In the genomic region with DNA sequence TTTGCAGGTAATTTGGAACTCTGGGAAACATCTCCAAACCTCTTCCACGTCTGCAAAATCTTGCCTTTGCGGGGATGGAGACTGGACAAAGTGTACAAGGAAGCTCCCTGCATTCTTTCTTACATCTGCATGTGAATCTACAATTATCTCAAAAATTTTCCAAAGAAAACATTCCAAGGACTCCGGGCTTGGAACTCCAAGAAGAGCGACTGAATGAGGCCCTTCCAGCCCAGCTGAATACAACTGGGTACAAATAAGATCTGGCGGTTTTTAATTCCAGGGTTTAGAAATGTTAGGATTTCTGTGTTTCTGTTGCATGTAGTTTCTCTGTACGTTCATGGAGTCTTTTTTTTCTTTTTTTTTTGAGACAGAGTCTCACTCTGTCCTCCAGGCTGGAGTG, we compare ENCODE assay signal across 22 cellular contexts. TPM values are rescaled to one million over a fixed set of nuclear protein-coding genes. Genes with fewer than 3 reads are reported as not detected.
DNase-seq lines count a peak whose midpoint lies in the region; ATAC-seq, FAIRE-seq and TF ChIP-seq lines count a peak whose summit lies in the region.
"Had no signal": no experiment of that assay in that cellular context is flagged by ENCODE, and none has a peak within 500 bp of the region (broad histone marks: within the 10 kb centered on the region; RNA-seq: fewer than 3 reads in every experiment).

No MANE protein-coding gene starts in this region.

- no peak overlapping the region for H4K5ac ChIP-seq in H1 (ENCODE audit: insufficient read length, low read depth, low read length)

- no peak overlapping the region for H3K56ac ChIP-seq in H1 (replicated peaks; ENCODE audit: insufficient read length, low read depth, low read length)

- no peak overlapping the region for H4K91ac ChIP-seq in H1 (replicated peaks; ENCODE audit: insufficient read length, low read length)

- no peak overlapping the region for H3K27ac ChIP-seq in H1 (ENCODE audit: low read depth, low read length)
- no peak overlapping the region for H3K27ac ChIP-seq in smooth muscle cell (ENCODE audit: low read depth)
- no peak overlapping the region for H3K27ac ChIP-seq in caudate nucleus (ENCODE audit: low read depth, low read length)
- H3K27ac ChIP-seq: KMS-11 had no signal

- no peak for FAIRE-seq in H1 (lab: Jason Lieb, UNC)
- FAIRE-seq: G401.6 had no signal

- no peak overlapping the region for H2BK120ac ChIP-seq in H1 (replicated peaks; ENCODE audit: low read depth, low read length)

- H3K14ac ChIP-seq in H1 (ENCODE audit: insufficient read length) = no peak overlapping the region

- no peaks in the 10 kb centered on the region; a peak in 1 of 4 replicates for H3K9me3 ChIP-seq in H1 (ENCODE audit: insufficient read depth in 2 of 2, low read depth in 1 of 2, low read length in 1 of 2)
- H3K9me3 ChIP-seq in smooth muscle cell (replicated peaks; ENCODE audit: low read depth) = no peaks in the 10 kb centered on the region
- H3K9me3 ChIP-seq: SK-N-SH had no signal

- H3K4me2 ChIP-seq in H1 (ENCODE audit: insufficient read depth in 1 of 2, low read depth in 2 of 2, low read length in 2 of 2) (peak overlapping the region; percentile 82 to 94; a peak in 3 of 4 replicates), smooth muscle cell (no peak overlapping the region)
- H3K4me2 ChIP-seq: KMS-11 had no signal

- H3K18ac ChIP-seq in H1 (ENCODE audit: extremely low read depth, low read length) = no peak overlapping the region

- H3K79me1 ChIP-seq in H1 (ENCODE audit: low read depth, low read length) = no peaks in the 10 kb centered on the region

- POLR2A ChIA-PET in WTC11 (lab: Charles Lee) (no interaction called here), H1 (lab: Charles Lee; ENCODE audit: partially characterized antibody) (interaction anchor here (1.1 to 1.8 kb wide), 3 partner anchors 18 to 52 kb away, joined by 3 to 8 read pairs (median 7); no protein-coding TSS in a partner anchor)

- DNase-seq in WTC11 (ENCODE audit: low spot score) (no peak), H1 (ENCODE audit: low read depth in 1 of 2, low spot score in 2 of 2) (no peak), mesothelial cell of epicardium (ENCODE audit: low spot score in 2 of 2, unreplicated experiment in 2 of 2) (no peak), MV-4-11 (lab: John Stamatoyannopoulos, UW) (no peak), KG1 (lab: John Stamatoyannopoulos, UW) (no peak), smooth muscle cell (lab: John Stamatoyannopoulos, UW; ENCODE audit: unreplicated experiment) (no peak), caudate nucleus (lab: John Stamatoyannopoulos, UW) (no peak)
- DNase-seq: ACHN, C1 segment of cervical spinal cord, DMS 273 treated with DMSO at 0.1 percent for 48 hours, DND-41, GOT3, NCI-H1417 treated with DMSO at 0.1 percent for 48 hours, NCI-H187 treated with DMSO at 0.1 percent for 48 hours, NCI-H226, NCI-H524, PC-3, RPMI8226, SHP77 treated with DMSO at 0.1 percent for 48 hours had no signal

- H3K4ac ChIP-seq in H1 (replicated peaks; ENCODE audit: insufficient read length, low read depth, low read length) = no peak overlapping the region

- peak overlapping the region; percentile 68 for H3K4me3 Mint-ChIP-seq in WTC11
- peak overlapping the region; percentile 22 for H3K4me3 Mint-ChIP-seq in mesothelial cell of epicardium

- peaks cover 0 to 14% (median 10%) of the 10 kb centered on the region in 4 experiments; a peak in 5 of 7 replicates for H3K4me1 ChIP-seq in H1 (replicated peaks in 1 of 4; ENCODE audit: control insufficient read depth in 3 of 4, insufficient read depth in 4 of 4, low read length in 3 of 4)
- no peaks in the 10 kb centered on the region for H3K4me1 ChIP-seq in smooth muscle cell (ENCODE audit: low read depth)

- H3K36me3 ChIP-seq in H1 (ENCODE audit: control insufficient read depth in 2 of 4, insufficient read depth in 4 of 4, low read length in 3 of 4) (no peaks in the 10 kb centered on the region; a peak in 1 of 8 replicates), smooth muscle cell (ENCODE audit: low read depth) (no peaks in the 10 kb centered on the region)

- H2AK5ac ChIP-seq in H1 (ENCODE audit: low read depth, low read length) = no peak overlapping the region

- H3K36me3 Mint-ChIP-seq in WTC11 = no peaks in the 10 kb centered on the region
- no peaks in the 10 kb centered on the region for H3K36me3 Mint-ChIP-seq in mesothelial cell of epicardium

- 59% methylated on average over 6 of the region's 6 CpGs; no CpG with 5 or more reads in 1 of the 2 experiments for WGBS in H1 (ENCODE audit: extremely low coverage in 1 of 2, insufficient coverage in 1 of 2, insufficient read length in 1 of 2, insufficient replicate concordance in 2 of 2, low coverage in 1 of 2, low lambda C conversion rate in 2 of 2, missing lambda C conversion rate in 1 of 2), 2 experiments
- WGBS in smooth muscle cell (ENCODE audit: low lambda C conversion rate) = 73% methylated on average over 6 of the region's 6 CpGs

- H3K79me2 ChIP-seq in H1 (ENCODE audit: control insufficient read depth in 1 of 2, insufficient read depth in 2 of 2, low read length in 2 of 2) = no peaks in the 10 kb centered on the region
- no peaks in the 10 kb centered on the region for H3K79me2 ChIP-seq in smooth muscle cell (ENCODE audit: low read depth)

- H4K8ac ChIP-seq in H1 (ENCODE audit: extremely low read depth, insufficient read depth, low read length) = no peak overlapping the region

- H3K23me2 ChIP-seq in H1 (ENCODE audit: low read depth, low read length) = peaks cover 17% of the 10 kb centered on the region; the same call in 1 of the 2 replicates

- no peaks in the 10 kb centered on the region for H3F3A ChIP-seq in smooth muscle cell (ENCODE audit: low read depth)

- H2BK20ac ChIP-seq in H1 (ENCODE audit: low read length) = no peak overlapping the region

- H3K27me3 ChIP-seq in H1 (replicated peaks in 1 of 4; ENCODE audit: control insufficient read depth in 3 of 4, extremely low read depth in 1 of 4, insufficient read depth in 3 of 4, low read length in 3 of 4) (peaks cover 14 to 44% (median 36%) of the 10 kb centered on the region in 4 experiments), smooth muscle cell (ENCODE audit: low read depth) (peaks cover 28% of the 10 kb centered on the region)

- CTCF ChIA-PET in WTC11 (lab: Charles Lee) = interaction anchor here (0.9 to 1.4 kb wide), 3 partner anchors 32 to 54 kb away, joined by 3 to 5 read pairs (median 4); a partner anchor contains a TSS
- CTCF ChIA-PET in H1 (lab: Charles Lee; ENCODE audit: partially characterized antibody) = interaction anchor here (1.2 to 3.5 kb wide), 4 partner anchors 11 to 81 kb away, joined by 3 to 14 read pairs (median 8); no protein-coding TSS in a partner anchor

- 0 out of 2 replicates have a peak overlapping the region, but pooled peaks have one; percentile 43 for H2BK12ac ChIP-seq in H1 (ENCODE audit: low read depth, low read length)

- H3K9me3 Mint-ChIP-seq in WTC11 (no peaks in the 10 kb centered on the region), mesothelial cell of epicardium (no peaks in the 10 kb centered on the region)

- H3K4me3 ChIP-seq in H1 (ENCODE audit: extremely low read depth in 1 of 4, insufficient read depth in 2 of 4, low read depth in 3 of 4, low read length in 4 of 4) (peak overlapping the region in 1 of 4 experiments; percentile 64; a peak in 3 of 8 replicates), smooth muscle cell (no peak overlapping the region)

- TF ChIP-seq POLR2A in H1 (IDR thresholded peaks at IDR 0.05; ENCODE audit: control extremely low read depth in 1 of 2, low read depth in 2 of 2, low read length in 2 of 2) = no peak

- no peak overlapping the region for H3K23ac ChIP-seq in H1 (ENCODE audit: insufficient read length)

- H3K9ac ChIP-seq in H1 (replicated peaks in 1 of 4; ENCODE audit: extremely low read depth in 1 of 4, low read depth in 3 of 4, low read length in 3 of 4) (no peak overlapping the region), smooth muscle cell (ENCODE audit: low read depth) (no peak overlapping the region)
- H3K9ac ChIP-seq: KMS-11, SK-N-SH had no signal

- H4K20me1 ChIP-seq in H1 (replicated peaks in 1 of 2; ENCODE audit: control insufficient read depth in 1 of 2, insufficient read depth in 2 of 2, low read length in 2 of 2) (no peaks in the 10 kb centered on the region), smooth muscle cell (ENCODE audit: low read depth) (no peaks in the 10 kb centered on the region)

- TF ChIP-seq RAD21 in H1 (IDR thresholded peaks at IDR 0.05 in 1 of 2, conservative IDR thresholded peaks at IDR 0.05 in 1 of 2; ENCODE audit: low read depth in 2 of 2, low read length in 2 of 2) = no peak

- H2BK15ac ChIP-seq in H1 (ENCODE audit: low read length) = no peak overlapping the region

- no peak for TF ChIP-seq EP300 in H1 (IDR thresholded peaks at IDR 0.05; ENCODE audit: borderline replicate concordance in 1 of 2, low read depth in 2 of 2, low read length in 2 of 2)

- H3K27ac Mint-ChIP-seq in WTC11 (no peak overlapping the region), mesothelial cell of epicardium (peak overlapping the region; percentile 39)

- H3K27me3 Mint-ChIP-seq in WTC11 (ENCODE audit: low read depth) (peaks cover 66% of the 10 kb centered on the region), mesothelial cell of epicardium (ENCODE audit: low read depth) (peaks cover 75% of the 10 kb centered on the region)

- TF ChIP-seq CTCF in WTC11 (IDR thresholded peaks at IDR 0.05) (no peak), H1 (IDR thresholded peaks at IDR 0.05; ENCODE audit: control extremely low read depth in 1 of 3, insufficient read depth in 1 of 3, low read depth in 1 of 3, low read length in 3 of 3) (no peak), mesothelial cell of epicardium (IDR thresholded peaks at IDR 0.05; ENCODE audit: unreplicated experiment) (no peak), smooth muscle cell (IDR thresholded peaks at IDR 0.05; ENCODE audit: borderline replicate concordance, insufficient read depth, poor library complexity, severe bottlenecking) (no peak)

- H3K4me1 Mint-ChIP-seq in WTC11 = peaks cover 19% of the 10 kb centered on the region
- H3K4me1 Mint-ChIP-seq in mesothelial cell of epicardium = peaks cover 27% of the 10 kb centered on the region

- H2AFZ ChIP-seq in H1 (ENCODE audit: low read length) (no peak overlapping the region), smooth muscle cell (ENCODE audit: low read depth) (no peak overlapping the region)

- ATAC-seq in WTC11 = no peak

- H2BK5ac ChIP-seq in H1 (ENCODE audit: low read depth, low read length) = no peak overlapping the region

RNA-seq across cellular contexts. Expression of a gene that starts 28.5 kb away (rescaled TPM):
- total RNA-seq in WTC11 (2021) = 2.7 to 3.5 TPM (median 3.1 TPM) in 3 replicates
- total RNA-seq in H1 (2021; fragmentation: NEBNext Ultra II Directional; extraction: Animal tissue kit (Norgen Biotek cat#: 25700)) = 1.5 and 1.6 TPM in 2 replicates
- polyA plus RNA-seq in H1 (2011; rRNA removed) = 1.4 and 3.4 TPM in 2 replicates
- 1.2 TPM for polyA plus RNA-seq in H1 (2011; cell fraction: cytosol; rRNA removed)
- 2.1 TPM for polyA plus RNA-seq in H1 (2011; cell fraction: nucleus; rRNA removed)
- 0.57 to 1.4 TPM (median 1.0 TPM) in 4 replicates for polyA plus RNA-seq in H1 (2012, experiment 1 of 2)
- 0.75 TPM for polyA plus RNA-seq in H1 (2012, experiment 2 of 2)
- polyA plus RNA-seq in H1 (2013, experiment 1 of 2) = 1.5 TPM
- 1.8 TPM for polyA plus RNA-seq in H1 (2013, experiment 2 of 2)
- polyA minus RNA-seq in H1 (2011; rRNA and poly(A)+ RNA removed) = 0.16 and 0.27 TPM in 2 replicates
- polyA minus RNA-seq in H1 (2011; cell fraction: cytosol; rRNA and poly(A)+ RNA removed) = 0.88 TPM
- polyA minus RNA-seq in H1 (2011; cell fraction: nucleus; rRNA and poly(A)+ RNA removed) = 0.70 TPM
- total RNA-seq in mesothelial cell of epicardium = 1.4 to 1.7 TPM (median 1.6 TPM) in 3 replicates
- 0.76 and 1.8 TPM in 2 replicates for total RNA-seq in smooth muscle cell
- polyA plus RNA-seq in smooth muscle cell = 6.0 and 7.5 TPM in 2 replicates
- total RNA-seq: PC-3 had no signal

RNA-seq across cellular contexts. Expression of a gene that starts 34.4 kb away (rescaled TPM):
- total RNA-seq in WTC11 (2021) (58.5 to 60.8 TPM (median 58.6 TPM) in 3 replicates), mesothelial cell of epicardium (58.6 to 64.9 TPM (median 63.7 TPM) in 3 replicates), smooth muscle cell (20.0 and 23.0 TPM in 2 replicates)
- total RNA-seq in H1 (2021; fragmentation: NEBNext Ultra II Directional; extraction: Animal tissue kit (Norgen Biotek cat#: 25700)) = 46.8 and 49.8 TPM in 2 replicates
- polyA plus RNA-seq in H1 (2011; rRNA removed) (12.3 and 22.4 TPM in 2 replicates), smooth muscle cell (15.6 and 21.9 TPM in 2 replicates)
- polyA plus RNA-seq in H1 (2011; cell fraction: cytosol; rRNA removed) = 11.8 TPM
- 25.0 TPM for polyA plus RNA-seq in H1 (2011; cell fraction: nucleus; rRNA removed)
- 37.1 to 48.7 TPM (median 42.2 TPM) in 4 replicates for polyA plus RNA-seq in H1 (2012, experiment 1 of 2)
- polyA plus RNA-seq in H1 (2012, experiment 2 of 2) = 29.4 TPM
- 22.0 TPM for polyA plus RNA-seq in H1 (2013, experiment 1 of 2)
- 21.6 TPM for polyA plus RNA-seq in H1 (2013, experiment 2 of 2)
- polyA minus RNA-seq in H1 (2011; rRNA and poly(A)+ RNA removed) = 27.3 and 30.2 TPM in 2 replicates
- polyA minus RNA-seq in H1 (2011; cell fraction: cytosol; rRNA and poly(A)+ RNA removed) = 26.7 TPM
- polyA minus RNA-seq in H1 (2011; cell fraction: nucleus; rRNA and poly(A)+ RNA removed) = 19.4 TPM

RNA-seq across cellular contexts. Expression of a gene that starts 38.1 kb away (rescaled TPM):
- total RNA-seq in WTC11 (2021) = 9.0 to 10.8 TPM (median 10.0 TPM) in 3 replicates
- 6.0 and 8.0 TPM in 2 replicates for total RNA-seq in H1 (2021; fragmentation: NEBNext Ultra II Directional; extraction: Animal tissue kit (Norgen Biotek cat#: 25700))
- 6.1 and 7.6 TPM in 2 replicates for polyA plus RNA-seq in H1 (2011; rRNA removed)
- polyA plus RNA-seq in H1 (2011; cell fraction: cytosol; rRNA removed) = 3.2 TPM
- 5.1 TPM for polyA plus RNA-seq in H1 (2011; cell fraction: nucleus; rRNA removed)
- 4.5 to 6.2 TPM (median 5.0 TPM) in 4 replicates for polyA plus RNA-seq in H1 (2012, experiment 1 of 2)
- 3.8 TPM for polyA plus RNA-seq in H1 (2012, experiment 2 of 2)
- polyA plus RNA-seq in H1 (2013, experiment 1 of 2) = 5.2 TPM
- polyA plus RNA-seq in H1 (2013, experiment 2 of 2) = 6.0 TPM
- polyA minus RNA-seq in H1 (2011; rRNA and poly(A)+ RNA removed) = 4.8 and 6.4 TPM in 2 replicates
- 4.0 TPM for polyA minus RNA-seq in H1 (2011; cell fraction: cytosol; rRNA and poly(A)+ RNA removed)
- 8.1 TPM for polyA minus RNA-seq in H1 (2011; cell fraction: nucleus; rRNA and poly(A)+ RNA removed)
- total RNA-seq in mesothelial cell of epicardium = 8.0 to 10.3 TPM (median 8.9 TPM) in 3 replicates
- 3.5 and 5.5 TPM in 2 replicates for total RNA-seq in smooth muscle cell
- 7.7 and 14.5 TPM in 2 replicates for polyA plus RNA-seq in smooth muscle cell

RNA-seq across cellular contexts. Expression of a gene that starts 38.6 kb away (rescaled TPM):
- 59.7 to 75.8 TPM (median 67.1 TPM) in 3 replicates for total RNA-seq in WTC11 (2021)
- 30.5 and 31.8 TPM in 2 replicates for total RNA-seq in H1 (2021; fragmentation: NEBNext Ultra II Directional; extraction: Animal tissue kit (Norgen Biotek cat#: 25700))
- 130 and 144 TPM in 2 replicates for polyA plus RNA-seq in H1 (2011; rRNA removed)
- 127 TPM for polyA plus RNA-seq in H1 (2011; cell fraction: cytosol; rRNA removed)
- polyA plus RNA-seq in H1 (2011; cell fraction: nucleus; rRNA removed) = 71.3 TPM
- 38.7 to 84.3 TPM (median 76.0 TPM) in 4 replicates for polyA plus RNA-seq in H1 (2012, experiment 1 of 2)
- 102 TPM for polyA plus RNA-seq in H1 (2012, experiment 2 of 2)
- 35.8 TPM for polyA plus RNA-seq in H1 (2013, experiment 1 of 2)
- polyA plus RNA-seq in H1 (2013, experiment 2 of 2) = 35.4 TPM
- polyA minus RNA-seq in H1 (2011; rRNA and poly(A)+ RNA removed) = 9.3 and 13.3 TPM in 2 replicates
- 17.0 TPM for polyA minus RNA-seq in H1 (2011; cell fraction: cytosol; rRNA and poly(A)+ RNA removed)
- 10.3 TPM for polyA minus RNA-seq in H1 (2011; cell fraction: nucleus; rRNA and poly(A)+ RNA removed)
- total RNA-seq in mesothelial cell of epicardium = 42.8 to 48.0 TPM (median 46.7 TPM) in 3 replicates
- total RNA-seq in smooth muscle cell = 6.0 and 10.2 TPM in 2 replicates
- polyA plus RNA-seq in smooth muscle cell = 31.0 and 32.2 TPM in 2 replicates

RNA-seq across cellular contexts. Expression of a gene that starts 55.9 kb away (rescaled TPM):
- total RNA-seq in WTC11 (2021) (0.57 to 1.1 TPM (median 0.76 TPM) in 3 replicates), mesothelial cell of epicardium (0.54 to 1.1 TPM (median 0.71 TPM) in 3 replicates), smooth muscle cell (1.1 and 1.6 TPM in 2 replicates)
- 0.38 and 0.39 TPM in 2 replicates for total RNA-seq in H1 (2021; fragmentation: NEBNext Ultra II Directional; extraction: Animal tissue kit (Norgen Biotek cat#: 25700))
- polyA plus RNA-seq in H1 (2011; rRNA removed) (0.30 and 0.55 TPM in 2 replicates), smooth muscle cell (0.13 and 1.1 TPM in 2 replicates)
- polyA plus RNA-seq in H1 (2011; cell fraction: cytosol; rRNA removed) = 0.69 TPM
- polyA plus RNA-seq in H1 (2011; cell fraction: nucleus; rRNA removed) = 0.73 TPM
- 0.22 to 0.24 TPM (median 0.23 TPM) in 3 of 4 replicates, not detected in the other for polyA plus RNA-seq in H1 (2012, experiment 1 of 2)
- 0.20 TPM for polyA plus RNA-seq in H1 (2012, experiment 2 of 2)
- polyA plus RNA-seq in H1 (2013, experiment 1 of 2) = 0.22 TPM
- polyA plus RNA-seq in H1 (2013, experiment 2 of 2) = 0.26 TPM
- polyA minus RNA-seq in H1 (2011; rRNA and poly(A)+ RNA removed) = 0.22 and 0.32 TPM in 2 replicates
- polyA minus RNA-seq in H1 (2011; cell fraction: cytosol; rRNA and poly(A)+ RNA removed) = not detected
- 0.80 TPM for polyA minus RNA-seq in H1 (2011; cell fraction: nucleus; rRNA and poly(A)+ RNA removed)
